In the genomic region with DNA sequence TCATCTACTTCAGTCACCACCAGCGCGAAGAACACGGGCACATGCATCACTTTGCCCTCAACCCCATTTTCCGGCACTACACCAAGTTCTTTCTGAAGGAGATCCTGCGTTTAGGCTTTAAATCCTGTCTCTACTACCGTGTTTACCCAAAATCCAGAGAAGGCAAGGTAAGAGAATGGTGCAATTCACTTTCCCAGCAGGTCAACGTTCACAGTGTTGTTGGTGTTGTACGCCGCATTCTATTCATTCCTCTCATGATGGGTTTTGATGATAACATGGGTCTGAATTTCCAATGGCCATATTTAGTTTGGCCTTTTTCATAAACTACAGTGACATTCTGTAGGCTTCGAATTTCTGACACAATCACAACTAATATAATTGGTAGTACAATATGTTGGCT, we compare ENCODE assay signal across 1 cellular context.
TF ChIP-seq lines count a peak whose summit lies in the region.

No MANE protein-coding gene starts in this region.

TF ChIP-seq in HepG2, 621 proteins besides CTCF, POLR2A, EP300 and RAD21 (continued from another document and continues in another):
- TF ChIP-seq, protein P1, sequence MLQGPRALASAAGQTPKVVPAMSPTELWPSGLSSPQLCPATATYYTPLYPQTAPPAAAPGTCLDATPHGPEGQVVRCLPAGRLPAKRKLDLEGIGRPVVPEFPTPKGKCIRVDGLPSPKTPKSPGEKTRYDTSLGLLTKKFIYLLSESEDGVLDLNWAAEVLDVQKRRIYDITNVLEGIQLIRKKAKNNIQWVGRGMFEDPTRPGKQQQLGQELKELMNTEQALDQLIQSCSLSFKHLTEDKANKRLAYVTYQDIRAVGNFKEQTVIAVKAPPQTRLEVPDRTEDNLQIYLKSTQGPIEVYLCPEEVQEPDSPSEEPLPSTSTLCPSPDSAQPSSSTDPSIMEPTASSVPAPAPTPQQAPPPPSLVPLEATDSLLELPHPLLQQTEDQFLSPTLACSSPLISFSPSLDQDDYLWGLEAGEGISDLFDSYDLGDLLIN (CRISPR knock-in tag; IDR thresholded peaks at IDR 0.05; ENCODE audit: borderline replicate concordance): no peak
- TF ChIP-seq ZNF761 (CRISPR knock-in tag; conservative IDR thresholded peaks at IDR 0.05) (no peak), ZNF101 (CRISPR knock-in tag; IDR thresholded peaks at IDR 0.05; ENCODE audit: borderline replicate concordance, low read depth) (no peak), HMGA1 (CRISPR knock-in tag; conservative IDR thresholded peaks at IDR 0.05) (no peak), NBN (conservative IDR thresholded peaks at IDR 0.05) (no peak), ZFP36 (IDR thresholded peaks at IDR 0.05; ENCODE audit: borderline replicate concordance, low read depth, low read length, partially characterized antibody) (no peak), MEIS1 (CRISPR knock-in tag; IDR thresholded peaks at IDR 0.05; ENCODE audit: borderline replicate concordance) (no peak), CCAR2 (optimal IDR thresholded peaks at IDR 0.05; ENCODE audit: low read depth, low read length) (no peak), MAZ (IDR thresholded peaks at IDR 0.05; ENCODE audit: borderline replicate concordance, low read depth, low read length) (no peak), MAZ (CRISPR knock-in tag; IDR thresholded peaks at IDR 0.05; ENCODE audit: low read depth) (no peak), MTF1 (CRISPR knock-in tag; IDR thresholded peaks at IDR 0.05) (no peak), ATF1 (CRISPR knock-in tag; IDR thresholded peaks at IDR 0.05) (no peak), HNRNPUL1 (IDR thresholded peaks at IDR 0.05; ENCODE audit: low read depth, low read length) (no peak), ELF3 (CRISPR knock-in tag; IDR thresholded peaks at IDR 0.05) (0 out of 2 replicates have a peak, but pooled peaks have one; percentile 43), ARNT2 (CRISPR knock-in tag; IDR thresholded peaks at IDR 0.05; ENCODE audit: low read depth) (no peak), ZFYVE20 (CRISPR knock-in tag; IDR thresholded peaks at IDR 0.05; ENCODE audit: borderline replicate concordance, low read depth) (no peak), GATA4 (IDR thresholded peaks at IDR 0.05; ENCODE audit: borderline replicate concordance, low read depth) (no peak), ZSCAN29 (CRISPR knock-in tag; conservative IDR thresholded peaks at IDR 0.05) (no peak), ZNF143 (CRISPR knock-in tag; IDR thresholded peaks at IDR 0.05) (no peak), ZNF121 (CRISPR knock-in tag; IDR thresholded peaks at IDR 0.05) (no peak), ZNF546 (CRISPR knock-in tag; conservative IDR thresholded peaks at IDR 0.05) (no peak), FOXK2 (IDR thresholded peaks at IDR 0.05) (no peak), ZSCAN21 (CRISPR knock-in tag; IDR thresholded peaks at IDR 0.05; ENCODE audit: borderline replicate concordance) (no peak), ZNF607 (CRISPR knock-in tag; IDR thresholded peaks at IDR 0.05; ENCODE audit: borderline replicate concordance) (no peak), KAT2B (IDR thresholded peaks at IDR 0.05; ENCODE audit: borderline replicate concordance, low read depth, low read length) (no peak), ZNF556 (CRISPR knock-in tag; IDR thresholded peaks at IDR 0.05; ENCODE audit: borderline replicate concordance) (no peak), ZNF263 (CRISPR knock-in tag; IDR thresholded peaks at IDR 0.05) (no peak), CENPT (CRISPR knock-in tag; IDR thresholded peaks at IDR 0.05; ENCODE audit: low read depth) (no peak), NAIF1 (CRISPR knock-in tag; IDR thresholded peaks at IDR 0.05; ENCODE audit: borderline replicate concordance) (no peak), GATAD2A (CRISPR knock-in tag; IDR thresholded peaks at IDR 0.05) (peak; percentile 53; the same call in 1 of the 2 replicates), MED8 (CRISPR knock-in tag; IDR thresholded peaks at IDR 0.05; ENCODE audit: insufficient replicate concordance) (no peak), PHF21A (CRISPR knock-in tag; IDR thresholded peaks at IDR 0.05) (no peak), FOXP1 (IDR thresholded peaks at IDR 0.05) (no peak), FOXP1 (CRISPR knock-in tag; IDR thresholded peaks at IDR 0.05) (peak; percentile 67)
- TF ChIP-seq, protein P2, sequence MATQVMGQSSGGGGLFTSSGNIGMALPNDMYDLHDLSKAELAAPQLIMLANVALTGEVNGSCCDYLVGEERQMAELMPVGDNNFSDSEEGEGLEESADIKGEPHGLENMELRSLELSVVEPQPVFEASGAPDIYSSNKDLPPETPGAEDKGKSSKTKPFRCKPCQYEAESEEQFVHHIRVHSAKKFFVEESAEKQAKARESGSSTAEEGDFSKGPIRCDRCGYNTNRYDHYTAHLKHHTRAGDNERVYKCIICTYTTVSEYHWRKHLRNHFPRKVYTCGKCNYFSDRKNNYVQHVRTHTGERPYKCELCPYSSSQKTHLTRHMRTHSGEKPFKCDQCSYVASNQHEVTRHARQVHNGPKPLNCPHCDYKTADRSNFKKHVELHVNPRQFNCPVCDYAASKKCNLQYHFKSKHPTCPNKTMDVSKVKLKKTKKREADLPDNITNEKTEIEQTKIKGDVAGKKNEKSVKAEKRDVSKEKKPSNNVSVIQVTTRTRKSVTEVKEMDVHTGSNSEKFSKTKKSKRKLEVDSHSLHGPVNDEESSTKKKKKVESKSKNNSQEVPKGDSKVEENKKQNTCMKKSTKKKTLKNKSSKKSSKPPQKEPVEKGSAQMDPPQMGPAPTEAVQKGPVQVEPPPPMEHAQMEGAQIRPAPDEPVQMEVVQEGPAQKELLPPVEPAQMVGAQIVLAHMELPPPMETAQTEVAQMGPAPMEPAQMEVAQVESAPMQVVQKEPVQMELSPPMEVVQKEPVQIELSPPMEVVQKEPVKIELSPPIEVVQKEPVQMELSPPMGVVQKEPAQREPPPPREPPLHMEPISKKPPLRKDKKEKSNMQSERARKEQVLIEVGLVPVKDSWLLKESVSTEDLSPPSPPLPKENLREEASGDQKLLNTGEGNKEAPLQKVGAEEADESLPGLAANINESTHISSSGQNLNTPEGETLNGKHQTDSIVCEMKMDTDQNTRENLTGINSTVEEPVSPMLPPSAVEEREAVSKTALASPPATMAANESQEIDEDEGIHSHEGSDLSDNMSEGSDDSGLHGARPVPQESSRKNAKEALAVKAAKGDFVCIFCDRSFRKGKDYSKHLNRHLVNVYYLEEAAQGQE (IDR thresholded peaks at IDR 0.05; ENCODE audit: borderline replicate concordance in 1 of 2, low read depth in 1 of 2, low read length in 2 of 2): no peak
- TF ChIP-seq, protein P3, sequence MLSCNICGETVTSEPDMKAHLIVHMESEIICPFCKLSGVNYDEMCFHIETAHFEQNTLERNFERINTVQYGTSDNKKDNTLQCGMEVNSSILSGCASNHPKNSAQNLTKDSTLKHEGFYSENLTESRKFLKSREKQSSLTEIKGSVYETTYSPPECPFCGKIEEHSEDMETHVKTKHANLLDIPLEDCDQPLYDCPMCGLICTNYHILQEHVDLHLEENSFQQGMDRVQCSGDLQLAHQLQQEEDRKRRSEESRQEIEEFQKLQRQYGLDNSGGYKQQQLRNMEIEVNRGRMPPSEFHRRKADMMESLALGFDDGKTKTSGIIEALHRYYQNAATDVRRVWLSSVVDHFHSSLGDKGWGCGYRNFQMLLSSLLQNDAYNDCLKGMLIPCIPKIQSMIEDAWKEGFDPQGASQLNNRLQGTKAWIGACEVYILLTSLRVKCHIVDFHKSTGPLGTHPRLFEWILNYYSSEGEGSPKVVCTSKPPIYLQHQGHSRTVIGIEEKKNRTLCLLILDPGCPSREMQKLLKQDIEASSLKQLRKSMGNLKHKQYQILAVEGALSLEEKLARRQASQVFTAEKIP (CRISPR knock-in tag; IDR thresholded peaks at IDR 0.05; ENCODE audit: borderline replicate concordance): no peak
- TF ChIP-seq, protein P4, sequence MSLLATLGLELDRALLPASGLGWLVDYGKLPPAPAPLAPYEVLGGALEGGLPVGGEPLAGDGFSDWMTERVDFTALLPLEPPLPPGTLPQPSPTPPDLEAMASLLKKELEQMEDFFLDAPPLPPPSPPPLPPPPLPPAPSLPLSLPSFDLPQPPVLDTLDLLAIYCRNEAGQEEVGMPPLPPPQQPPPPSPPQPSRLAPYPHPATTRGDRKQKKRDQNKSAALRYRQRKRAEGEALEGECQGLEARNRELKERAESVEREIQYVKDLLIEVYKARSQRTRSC (CRISPR knock-in tag; IDR thresholded peaks at IDR 0.05; ENCODE audit: low read depth): no peak
- TF ChIP-seq, protein P5, sequence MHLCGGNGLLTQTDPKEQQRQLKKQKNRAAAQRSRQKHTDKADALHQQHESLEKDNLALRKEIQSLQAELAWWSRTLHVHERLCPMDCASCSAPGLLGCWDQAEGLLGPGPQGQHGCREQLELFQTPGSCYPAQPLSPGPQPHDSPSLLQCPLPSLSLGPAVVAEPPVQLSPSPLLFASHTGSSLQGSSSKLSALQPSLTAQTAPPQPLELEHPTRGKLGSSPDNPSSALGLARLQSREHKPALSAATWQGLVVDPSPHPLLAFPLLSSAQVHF (CRISPR knock-in tag; IDR thresholded peaks at IDR 0.05): no peak
- TF ChIP-seq, protein P6, sequence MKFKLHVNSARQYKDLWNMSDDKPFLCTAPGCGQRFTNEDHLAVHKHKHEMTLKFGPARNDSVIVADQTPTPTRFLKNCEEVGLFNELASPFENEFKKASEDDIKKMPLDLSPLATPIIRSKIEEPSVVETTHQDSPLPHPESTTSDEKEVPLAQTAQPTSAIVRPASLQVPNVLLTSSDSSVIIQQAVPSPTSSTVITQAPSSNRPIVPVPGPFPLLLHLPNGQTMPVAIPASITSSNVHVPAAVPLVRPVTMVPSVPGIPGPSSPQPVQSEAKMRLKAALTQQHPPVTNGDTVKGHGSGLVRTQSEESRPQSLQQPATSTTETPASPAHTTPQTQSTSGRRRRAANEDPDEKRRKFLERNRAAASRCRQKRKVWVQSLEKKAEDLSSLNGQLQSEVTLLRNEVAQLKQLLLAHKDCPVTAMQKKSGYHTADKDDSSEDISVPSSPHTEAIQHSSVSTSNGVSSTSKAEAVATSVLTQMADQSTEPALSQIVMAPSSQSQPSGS (CRISPR knock-in tag; IDR thresholded peaks at IDR 0.05): no peak
- TF ChIP-seq, protein P7, sequence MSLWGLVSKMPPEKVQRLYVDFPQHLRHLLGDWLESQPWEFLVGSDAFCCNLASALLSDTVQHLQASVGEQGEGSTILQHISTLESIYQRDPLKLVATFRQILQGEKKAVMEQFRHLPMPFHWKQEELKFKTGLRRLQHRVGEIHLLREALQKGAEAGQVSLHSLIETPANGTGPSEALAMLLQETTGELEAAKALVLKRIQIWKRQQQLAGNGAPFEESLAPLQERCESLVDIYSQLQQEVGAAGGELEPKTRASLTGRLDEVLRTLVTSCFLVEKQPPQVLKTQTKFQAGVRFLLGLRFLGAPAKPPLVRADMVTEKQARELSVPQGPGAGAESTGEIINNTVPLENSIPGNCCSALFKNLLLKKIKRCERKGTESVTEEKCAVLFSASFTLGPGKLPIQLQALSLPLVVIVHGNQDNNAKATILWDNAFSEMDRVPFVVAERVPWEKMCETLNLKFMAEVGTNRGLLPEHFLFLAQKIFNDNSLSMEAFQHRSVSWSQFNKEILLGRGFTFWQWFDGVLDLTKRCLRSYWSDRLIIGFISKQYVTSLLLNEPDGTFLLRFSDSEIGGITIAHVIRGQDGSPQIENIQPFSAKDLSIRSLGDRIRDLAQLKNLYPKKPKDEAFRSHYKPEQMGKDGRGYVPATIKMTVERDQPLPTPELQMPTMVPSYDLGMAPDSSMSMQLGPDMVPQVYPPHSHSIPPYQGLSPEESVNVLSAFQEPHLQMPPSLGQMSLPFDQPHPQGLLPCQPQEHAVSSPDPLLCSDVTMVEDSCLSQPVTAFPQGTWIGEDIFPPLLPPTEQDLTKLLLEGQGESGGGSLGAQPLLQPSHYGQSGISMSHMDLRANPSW (CRISPR knock-in tag; IDR thresholded peaks at IDR 0.05; ENCODE audit: borderline replicate concordance): no peak
- TF ChIP-seq, protein P8, sequence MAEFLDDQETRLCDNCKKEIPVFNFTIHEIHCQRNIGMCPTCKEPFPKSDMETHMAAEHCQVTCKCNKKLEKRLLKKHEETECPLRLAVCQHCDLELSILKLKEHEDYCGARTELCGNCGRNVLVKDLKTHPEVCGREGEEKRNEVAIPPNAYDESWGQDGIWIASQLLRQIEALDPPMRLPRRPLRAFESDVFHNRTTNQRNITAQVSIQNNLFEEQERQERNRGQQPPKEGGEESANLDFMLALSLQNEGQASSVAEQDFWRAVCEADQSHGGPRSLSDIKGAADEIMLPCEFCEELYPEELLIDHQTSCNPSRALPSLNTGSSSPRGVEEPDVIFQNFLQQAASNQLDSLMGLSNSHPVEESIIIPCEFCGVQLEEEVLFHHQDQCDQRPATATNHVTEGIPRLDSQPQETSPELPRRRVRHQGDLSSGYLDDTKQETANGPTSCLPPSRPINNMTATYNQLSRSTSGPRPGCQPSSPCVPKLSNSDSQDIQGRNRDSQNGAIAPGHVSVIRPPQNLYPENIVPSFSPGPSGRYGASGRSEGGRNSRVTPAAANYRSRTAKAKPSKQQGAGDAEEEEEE (CRISPR knock-in tag; IDR thresholded peaks at IDR 0.05; ENCODE audit: borderline replicate concordance): no peak
- TF ChIP-seq, protein P9, sequence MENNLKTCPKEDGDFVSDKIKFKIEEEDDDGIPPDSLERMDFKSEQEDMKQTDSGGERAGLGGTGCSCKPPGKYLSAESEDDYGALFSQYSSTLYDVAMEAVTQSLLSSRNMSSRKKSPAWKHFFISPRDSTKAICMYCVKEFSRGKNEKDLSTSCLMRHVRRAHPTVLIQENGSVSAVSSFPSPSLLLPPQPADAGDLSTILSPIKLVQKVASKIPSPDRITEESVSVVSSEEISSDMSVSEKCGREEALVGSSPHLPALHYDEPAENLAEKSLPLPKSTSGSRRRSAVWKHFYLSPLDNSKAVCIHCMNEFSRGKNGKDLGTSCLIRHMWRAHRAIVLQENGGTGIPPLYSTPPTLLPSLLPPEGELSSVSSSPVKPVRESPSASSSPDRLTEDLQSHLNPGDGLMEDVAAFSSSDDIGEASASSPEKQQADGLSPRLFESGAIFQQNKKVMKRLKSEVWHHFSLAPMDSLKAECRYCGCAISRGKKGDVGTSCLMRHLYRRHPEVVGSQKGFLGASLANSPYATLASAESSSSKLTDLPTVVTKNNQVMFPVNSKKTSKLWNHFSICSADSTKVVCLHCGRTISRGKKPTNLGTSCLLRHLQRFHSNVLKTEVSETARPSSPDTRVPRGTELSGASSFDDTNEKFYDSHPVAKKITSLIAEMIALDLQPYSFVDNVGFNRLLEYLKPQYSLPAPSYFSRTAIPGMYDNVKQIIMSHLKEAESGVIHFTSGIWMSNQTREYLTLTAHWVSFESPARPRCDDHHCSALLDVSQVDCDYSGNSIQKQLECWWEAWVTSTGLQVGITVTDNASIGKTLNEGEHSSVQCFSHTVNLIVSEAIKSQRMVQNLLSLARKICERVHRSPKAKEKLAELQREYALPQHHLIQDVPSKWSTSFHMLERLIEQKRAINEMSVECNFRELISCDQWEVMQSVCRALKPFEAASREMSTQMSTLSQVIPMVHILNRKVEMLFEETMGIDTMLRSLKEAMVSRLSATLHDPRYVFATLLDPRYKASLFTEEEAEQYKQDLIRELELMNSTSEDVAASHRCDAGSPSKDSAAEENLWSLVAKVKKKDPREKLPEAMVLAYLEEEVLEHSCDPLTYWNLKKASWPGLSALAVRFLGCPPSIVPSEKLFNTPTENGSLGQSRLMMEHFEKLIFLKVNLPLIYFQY (CRISPR knock-in tag; IDR thresholded peaks at IDR 0.05; ENCODE audit: borderline replicate concordance): no peak
- TF ChIP-seq, protein P10, sequence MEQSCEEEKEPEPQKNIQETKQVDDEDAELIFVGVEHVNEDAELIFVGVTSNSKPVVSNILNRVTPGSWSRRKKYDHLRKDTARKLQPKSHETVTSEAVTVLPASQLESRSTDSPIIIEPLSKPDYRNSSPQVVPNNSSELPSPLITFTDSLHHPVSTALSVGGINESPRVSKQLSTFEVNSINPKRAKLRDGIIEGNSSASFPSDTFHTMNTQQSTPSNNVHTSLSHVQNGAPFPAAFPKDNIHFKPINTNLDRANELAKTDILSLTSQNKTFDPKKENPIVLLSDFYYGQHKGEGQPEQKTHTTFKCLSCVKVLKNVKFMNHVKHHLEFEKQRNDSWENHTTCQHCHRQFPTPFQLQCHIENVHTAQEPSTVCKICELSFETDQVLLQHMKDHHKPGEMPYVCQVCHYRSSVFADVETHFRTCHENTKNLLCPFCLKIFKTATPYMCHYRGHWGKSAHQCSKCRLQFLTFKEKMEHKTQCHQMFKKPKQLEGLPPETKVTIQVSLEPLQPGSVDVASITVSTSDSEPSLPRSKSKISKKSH (CRISPR knock-in tag; IDR thresholded peaks at IDR 0.05; ENCODE audit: borderline replicate concordance): no peak
